Comparison of ENCODE assay signal across 1 cellular context in the genomic region with DNA sequence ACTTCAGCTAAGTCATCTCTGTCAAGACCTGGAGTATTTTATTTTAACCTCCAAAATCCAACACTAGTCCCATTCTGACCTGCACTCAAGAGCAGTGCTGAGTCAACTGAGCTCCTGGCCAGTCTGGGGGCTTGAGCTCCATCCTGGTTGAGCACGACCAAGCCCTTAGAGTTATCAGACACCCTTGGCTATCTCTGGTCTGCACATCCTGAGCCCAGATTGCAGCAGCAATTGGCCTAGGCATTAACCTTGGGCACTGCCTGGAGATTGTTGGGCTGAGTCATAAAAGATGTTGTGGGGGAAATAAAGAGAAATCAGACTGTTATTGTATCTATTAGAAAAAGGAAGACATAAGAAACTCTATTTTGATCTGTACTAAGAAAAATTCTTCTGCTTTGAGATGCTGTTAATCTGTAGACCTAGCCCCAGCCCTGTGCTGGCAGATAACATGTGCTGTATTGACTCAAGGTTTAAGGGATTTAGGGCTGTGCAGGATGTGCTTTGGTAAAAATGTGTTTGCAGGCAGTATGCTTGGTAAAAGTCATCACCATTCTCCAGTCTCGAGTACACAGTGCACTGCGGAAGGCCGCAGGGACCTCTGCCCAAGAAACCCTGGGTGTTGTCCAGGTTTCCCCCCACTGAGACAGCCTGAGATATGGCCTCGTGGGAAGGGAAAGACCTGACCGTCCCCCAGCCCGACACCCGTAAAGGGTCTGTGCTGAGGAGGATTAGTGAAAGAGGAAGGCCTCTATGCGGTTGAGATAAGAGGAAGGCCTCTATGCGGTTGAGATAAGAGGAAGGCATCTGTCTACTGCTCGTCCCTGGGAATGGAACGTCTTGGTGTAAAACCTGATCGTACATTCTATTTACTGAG. TPM values are rescaled to one million over a fixed set of nuclear protein-coding genes. Genes with fewer than 3 reads are reported as not detected.
"Had no signal": no experiment of that assay in that cellular context is flagged by ENCODE, and none has a peak within 500 bp of the region (broad histone marks: within the 10 kb centered on the region; RNA-seq: fewer than 3 reads in every experiment).

No MANE protein-coding gene starts in this region.

RNA-seq across cellular contexts. Expression of gene SLC47A1, which starts 14.0 kb away (rescaled TPM):
- total RNA-seq: activated CD4-positive, alpha-beta T cell treated with anti-CD3 and anti-CD28 coated beads, Interleukin-2, amount 10 ng/mL, durations not matched to agents 24 days and 14 days had no signal
